1 cellular context compared by ENCODE assay signal in genomic region chr12:127400231-127400630, GRCh38.
TF ChIP-seq lines count a peak whose summit lies in the region.

No MANE protein-coding gene starts in this region.

TF ChIP-seq in H1, 55 proteins besides CTCF, POLR2A, EP300 and RAD21 (continued from another document):
- TF ChIP-seq PHF8 (conservative IDR thresholded peaks at IDR 0.05; ENCODE audit: low read depth, low read length): no peak
- no peak for TF ChIP-seq SUZ12 (IDR thresholded peaks at IDR 0.05; ENCODE audit: low read length)
- no peak for TF ChIP-seq HDAC6 (IDR thresholded peaks at IDR 0.05; ENCODE audit: low read depth, low read length)
- no peak for TF ChIP-seq POLR2AphosphoS5 (IDR thresholded peaks at IDR 0.05; ENCODE audit: low read depth, low read length)
- TF ChIP-seq TAF1 (IDR thresholded peaks at IDR 0.05; ENCODE audit: low read depth, low read length): no peak
- no peak for TF ChIP-seq CREB1 (IDR thresholded peaks at IDR 0.05)
- TF ChIP-seq YY1 (IDR thresholded peaks at IDR 0.05; ENCODE audit: low read depth, low read length): no peak
- TF ChIP-seq EGR1 (IDR thresholded peaks at IDR 0.05; ENCODE audit: borderline replicate concordance, low read depth, low read length): no peak
- no peak for TF ChIP-seq KDM1A (IDR thresholded peaks at IDR 0.05; ENCODE audit: borderline replicate concordance, low read length)
